20 cellular contexts compared by ENCODE assay signal in the genomic region with DNA sequence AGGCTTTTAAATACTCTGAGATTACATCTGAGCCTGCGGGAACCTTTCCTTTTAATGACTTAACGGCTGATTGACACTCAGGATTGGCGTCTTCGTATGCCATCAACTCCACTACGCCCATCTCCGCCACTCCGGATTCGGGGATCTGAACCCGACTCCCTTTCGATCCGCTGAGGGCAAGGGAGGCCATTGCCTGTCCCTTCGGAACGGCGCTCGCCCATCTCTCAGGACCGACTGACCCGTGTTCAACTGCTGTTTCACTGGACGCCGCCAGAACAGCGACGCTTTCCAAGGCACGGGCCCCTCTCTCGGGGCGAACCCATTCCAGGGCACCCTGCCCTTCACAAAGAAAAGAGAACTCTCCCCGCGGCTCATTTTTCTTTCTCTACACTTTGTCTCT.
A peak's percentile ranks its signal among the peaks of the same experiment; 100 is the strongest.
DNase-seq lines count a peak whose midpoint lies in the region; ATAC-seq, FAIRE-seq and TF ChIP-seq lines count a peak whose summit lies in the region.
"Had no signal": no experiment of that assay in that cellular context is flagged by ENCODE, and none has a peak within 500 bp of the region (broad histone marks: within the 10 kb centered on the region; RNA-seq: fewer than 3 reads in every experiment).

No MANE protein-coding gene starts in this region.

- no peak for FAIRE-seq in kidney (lab: Jason Lieb, UNC)
- FAIRE-seq: D721Med, GM12892, GM19239, H1 had no signal

- H3K27ac ChIP-seq in kidney (ENCODE audit: low read depth in 2 of 2, low read length in 2 of 2) (no peak overlapping the region), spleen (no peak overlapping the region)
- H3K27ac ChIP-seq: BLaER1, GM23248 had no signal

- H3K36me3 ChIP-seq in GM06990 (ENCODE audit: control insufficient read depth, insufficient read depth, low read length) = no peaks in the 10 kb centered on the region
- no peaks in the 10 kb centered on the region for H3K36me3 ChIP-seq in kidney (ENCODE audit: control insufficient read depth in 1 of 2, insufficient read depth in 2 of 2, low read length in 2 of 2)
- H3K36me3 ChIP-seq in spleen = no peaks in the 10 kb centered on the region
- H3K36me3 ChIP-seq: BLaER1 had no signal

- intact Hi-C loops in kidney (cut with DNase I) = no loop called here
- intact Hi-C loops in spleen (cut with DNase I; ENCODE audit: low total_unique reads) = no loop called here

- WGBS in spleen, 5 donors = 92 to 98% (median 95%) methylated on average over 26 of the region's 26 CpGs

- no peak for ATAC-seq in GM18858 (IDR thresholded peaks at IDR 0.05; ENCODE audit: unreplicated experiment)

- TF ChIP-seq CTCF in GM06990 (IDR thresholded peaks at IDR 0.05; ENCODE audit: insufficient read depth, low read length, poor library complexity, severe bottlenecking) (no peak), GM12865 (IDR thresholded peaks at IDR 0.05; ENCODE audit: insufficient read depth, low read depth, low read length, missing control alignments) (no peak), kidney (IDR thresholded peaks at IDR 0.05; ENCODE audit: borderline replicate concordance, extremely low read depth, insufficient read depth) (no peak), spleen (IDR thresholded peaks at IDR 0.05 in 8 of 11, conservative IDR thresholded peaks at IDR 0.05 in 3 of 11) (no peak)

- H3K4me3 ChIP-seq in GM06990 (replicated peaks; ENCODE audit: low read depth, low read length) (no peak overlapping the region), GM12865 (ENCODE audit: low read depth, low read length) (no peak overlapping the region), kidney (ENCODE audit: low read length in 2 of 2) (no peak overlapping the region), spleen (no peak overlapping the region)
- H3K4me3 ChIP-seq: BLaER1, GM23248 had no signal

- no peak overlapping the region for H3K9ac ChIP-seq in kidney (ENCODE audit: low read length in 2 of 2)
- H3K9ac ChIP-seq: BLaER1, GM23248 had no signal

- H3K9me3 ChIP-seq in kidney (ENCODE audit: control insufficient read depth in 1 of 2, low read length in 2 of 2) (no peaks in the 10 kb centered on the region), spleen (peaks cover 0 to 2% (median 0%) of the 10 kb centered on the region in 8 donors)

- DNase-seq in GM06990 (ENCODE audit: extremely low read depth, insufficient read length) (peak; percentile 25), GM12865 (ENCODE audit: low read depth) (peak; percentile 6), kidney (peak; percentile 66), spleen (peak; percentile 67), C1 segment of cervical spinal cord (lab: John Stamatoyannopoulos, UW) (no peak)
- DNase-seq: CD4-positive, alpha-beta T cell; CD8-positive, alpha-beta memory T cell; DMS 273 treated with DMSO at 0.1 percent for 48 hours; DMS79; EL; GDM1; GM23248; H7; HCEC 1CT had no signal

- no peak for TF ChIP-seq POLR2A in spleen (IDR thresholded peaks at IDR 0.05)

- H3K27me3 ChIP-seq in GM06990 (replicated peaks; ENCODE audit: control insufficient read depth, insufficient read depth, low read length) (no peaks in the 10 kb centered on the region), spleen (replicated peaks in 1 of 7) (no peaks in the 10 kb centered on the region)
- H3K27me3 ChIP-seq: BLaER1 had no signal

- H3K4me1 ChIP-seq in kidney (ENCODE audit: control insufficient read depth in 1 of 2, insufficient read depth in 1 of 2, low read depth in 1 of 2, low read length in 2 of 2) (peaks cover 0 to 2% of the 10 kb centered on the region in 2 donors), spleen (no peaks in the 10 kb centered on the region)
- H3K4me1 ChIP-seq: BLaER1 had no signal

Comparison
In these comparisons a context has a peak if more than half of its experiments do, and no peak if none do; other contexts are left out.
1. DNase-seq: peak in GM06990 (single experiment), GM12865 (single experiment), kidney (single experiment) and spleen (single experiment); none in C1 segment of cervical spinal cord (0 of 14).